In genomic region chr6:138184230-138184629, GRCh38 we compare ENCODE assay signal across 24 cellular contexts. TPM values are rescaled to one million over a fixed set of nuclear protein-coding genes. Genes with fewer than 3 reads are reported as not detected.
"Had no signal": no experiment of that assay in that cellular context is flagged by ENCODE, and none has a peak within 500 bp of the region (broad histone marks: within the 10 kb centered on the region; RNA-seq: fewer than 3 reads in every experiment).

No MANE protein-coding gene starts in this region.

- ATAC-seq: activated CD4-positive, CD25-positive, alpha-beta regulatory T cell treated with anti-CD3 and anti-CD28 coated beads, Interleukin-2, amount 50 U/mL, for 24 hours; activated CD8-positive, alpha-beta T cell treated with anti-CD3 and anti-CD28 coated beads, Interleukin-2, amount 10 ng/mL, durations not matched to agents 7 days and 5 days; body of pancreas; Panc1; Right ventricle myocardium inferior had no signal

- H3K4me1 ChIP-seq: ascending aorta had no signal

- DNase-seq: activated CD4-positive, alpha-beta T cell treated with anti-CD3 and anti-CD28 coated beads for 48 hours; activated CD4-positive, alpha-beta T cell treated with anti-CD3 and anti-CD28 coated beads, Interleukin-2, amount 50 U/mL, for 4 hours; activated CD8-positive, alpha-beta memory T cell treated with anti-CD3 and anti-CD28 coated beads, Interleukin-2, amount 50 U/mL, for 48 hours; activated CD8-positive, alpha-beta T cell treated with anti-CD3 and anti-CD28 coated beads, Interleukin-2, amount 10 ng/mL, durations not matched to agents 7 days and 5 days; activated T-cell treated with anti-CD3 and anti-CD28 coated beads, Interleukin-2, amount 50 U/mL, for 1 hour; body of pancreas; MG63; MV-4-11; NCI-H1436 treated with DMSO at 0.1 percent for 48 hours; NCI-H187 treated with DMSO at 0.1 percent for 48 hours; NCI-H2227 treated with DMSO at 0.1 percent for 48 hours; NCI-H446 treated with DMSO at 0.1 percent for 48 hours; NCI-H524 treated with DMSO at 0.1 percent for 48 hours; RPMI8226; T-helper 1 cell; WERI-Rb-1 had no signal

- H3K4me3 ChIP-seq: ascending aorta, body of pancreas, MG63, SK-N-MC had no signal

- H3K27me3 ChIP-seq: ascending aorta, body of pancreas, MG63 had no signal

- H3K9me3 ChIP-seq: ascending aorta, body of pancreas, MG63 had no signal

- H3K27ac ChIP-seq: ascending aorta, body of pancreas, SK-N-MC, WERI-Rb-1 had no signal

- H3K36me3 ChIP-seq: ascending aorta, MG63, WERI-Rb-1 had no signal

RNA-seq across cellular contexts. Expression of gene ARFGEF3, which starts 22.5 kb away (rescaled TPM):
- total RNA-seq: OCI-LY7 had no signal

RNA-seq across cellular contexts. Expression of gene PBOV1, which starts 34.1 kb away (rescaled TPM):
- total RNA-seq: activated CD8-positive, alpha-beta T cell treated with anti-CD3 and anti-CD28 coated beads, Interleukin-2, amount 10 ng/mL, durations not matched to agents 7 days and 5 days; ascending aorta; body of pancreas; bronchial epithelial cell; OCI-LY7; Right ventricle myocardium inferior; T-helper 2 cell treated with Interferon-gamma antibody and Interleukin-4, amounts not matched to agents 100 ng/mL and 5 ng/mL, for 36 hours had no signal
